Comparison of ENCODE assay signal across 27 cellular contexts in the genomic region with DNA sequence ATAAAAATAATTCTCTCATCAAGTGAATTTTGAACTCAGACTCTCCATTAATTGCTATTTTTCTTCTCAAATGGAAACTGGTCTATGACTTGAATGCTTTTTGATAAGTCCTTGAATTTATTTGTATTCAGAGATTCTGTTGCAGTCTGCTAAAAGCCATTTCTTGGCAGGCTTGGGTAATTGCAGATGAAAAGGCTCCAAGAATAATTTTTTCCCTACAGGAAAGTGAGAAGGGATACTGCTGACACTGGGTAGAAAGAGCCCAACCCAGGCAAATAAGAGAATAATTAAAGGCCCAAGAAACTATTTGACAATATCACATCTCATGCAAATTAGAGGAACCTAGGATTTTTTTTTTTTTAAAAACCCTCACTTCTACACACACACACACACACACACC.
"Had no signal": no experiment of that assay in that cellular context is flagged by ENCODE, and none has a peak within 500 bp of the region (broad histone marks: within the 10 kb centered on the region; RNA-seq: fewer than 3 reads in every experiment).

No MANE protein-coding gene starts in this region.

- H3K4me2 ChIP-seq: smooth muscle cell had no signal

- H3K27ac Mint-ChIP-seq: activated CD4-positive, alpha-beta T cell treated with anti-CD3 and anti-CD28 coated beads, Interleukin-2, amount 10 ng/mL, durations not matched to agents 7 days and 5 days; activated CD8-positive, alpha-beta memory T cell treated with anti-CD3 and anti-CD28 coated beads, Interleukin-2, amount 10 ng/mL, durations not matched to agents 7 days and 5 days; activated CD8-positive, alpha-beta T cell treated with anti-CD3 and anti-CD28 coated beads, Interleukin-2, amount 10 ng/mL, durations not matched to agents 7 days and 5 days; activated naive CD4-positive, alpha-beta T cell treated with anti-CD3 and anti-CD28 coated beads, Interleukin-2, amount 50 U/mL, for 72 hours; activated T-helper 2 cell treated with anti-CD3 and anti-CD28 coated beads, Interferon-gamma antibody, Interleukin-2, Interleukin-4, amounts not matched to agents 10 μg/mL and 5 μg/mL and 100 μg/mL, durations not matched to agents 14 hours and 24 hours and 36 hours; naive B cell; stimulated activated memory B cell treated with anti-CD40 and anti-IgM and Interleukin-4, amounts not matched to agents 10 μg/mL and 1 μg/mL and 100 μg/mL, for 72 hours; stimulated activated naive CD8-positive, alpha-beta T cell treated with anti-CD3 and anti-CD28 coated beads, Interleukin-15, amount 100 ng/mL, for 72 hours; WTC11 had no signal

- H3K27me3 Mint-ChIP-seq: activated CD4-positive, alpha-beta T cell treated with anti-CD3 and anti-CD28 coated beads, Interleukin-2, amount 10 ng/mL, durations not matched to agents 7 days and 5 days; activated CD8-positive, alpha-beta memory T cell treated with anti-CD3 and anti-CD28 coated beads, Interleukin-2, amount 10 ng/mL, durations not matched to agents 7 days and 5 days; stimulated activated memory B cell treated with anti-CD40 and anti-IgM and Interleukin-4, amounts not matched to agents 10 μg/mL and 1 μg/mL and 100 μg/mL, for 72 hours; stimulated activated naive CD8-positive, alpha-beta T cell treated with anti-CD3 and anti-CD28 coated beads, Interleukin-15, amount 100 ng/mL, for 72 hours had no signal

- H3K9me3 ChIP-seq: pancreas, psoas muscle, thyroid gland, upper lobe of left lung, vagina had no signal

- H3K4me3 Mint-ChIP-seq: activated CD4-positive, alpha-beta T cell treated with anti-CD3 and anti-CD28 coated beads, Interleukin-2, amount 10 ng/mL, durations not matched to agents 7 days and 5 days; activated CD8-positive, alpha-beta memory T cell treated with anti-CD3 and anti-CD28 coated beads, Interleukin-2, amount 10 ng/mL, durations not matched to agents 7 days and 5 days; activated CD8-positive, alpha-beta T cell treated with anti-CD3 and anti-CD28 coated beads, Interleukin-2, amount 10 ng/mL, durations not matched to agents 7 days and 5 days; naive B cell; stimulated activated memory B cell treated with anti-CD40 and anti-IgM and Interleukin-4, amounts not matched to agents 10 μg/mL and 1 μg/mL and 100 μg/mL, for 72 hours; stimulated activated naive CD8-positive, alpha-beta T cell treated with anti-CD3 and anti-CD28 coated beads, Interleukin-15, amount 100 ng/mL, for 72 hours; WTC11 had no signal

- H3K36me3 ChIP-seq: brain microvascular endothelial cell, left ventricle myocardium inferior, pancreas, right atrium auricular region, thyroid gland, upper lobe of left lung, vagina had no signal

- ATAC-seq: activated CD8-positive, alpha-beta memory T cell treated with anti-CD3 and anti-CD28 coated beads, Interleukin-2, amount 10 ng/mL, durations not matched to agents 7 days and 5 days; activated CD8-positive, alpha-beta T cell treated with anti-CD3 and anti-CD28 coated beads, Interleukin-2, amount 10 ng/mL, durations not matched to agents 7 days and 5 days; activated naive CD4-positive, alpha-beta T cell treated with anti-CD3 and anti-CD28 coated beads, Interleukin-2, amount 50 U/mL, for 72 hours; pancreas; psoas muscle; stimulated activated memory B cell treated with anti-CD40 and anti-IgM and Interleukin-4, amounts not matched to agents 10 μg/mL and 1 μg/mL and 100 μg/mL, for 72 hours; stimulated activated naive CD8-positive, alpha-beta T cell treated with anti-CD3 and anti-CD28 coated beads, Interleukin-15, amount 100 ng/mL, for 72 hours; WTC11 had no signal

- DNase-seq: activated CD4-positive, alpha-beta T cell treated with anti-CD3 and anti-CD28 coated beads for 1 hour; activated CD4-positive, alpha-beta T cell treated with anti-CD3 and anti-CD28 coated beads, Interleukin-2, amount 10 ng/mL, durations not matched to agents 7 days and 5 days; activated CD8-positive, alpha-beta memory T cell treated with anti-CD3 and anti-CD28 coated beads, Interleukin-2, amount 10 ng/mL, durations not matched to agents 7 days and 5 days; activated CD8-positive, alpha-beta T cell treated with anti-CD3 and anti-CD28 coated beads, Interleukin-2, amount 10 ng/mL, durations not matched to agents 7 days and 5 days; activated naive CD4-positive, alpha-beta T cell; activated T-cell treated with anti-CD3 and anti-CD28 coated beads, Interleukin-2, amount 50 U/mL, for 48 hours; brain microvascular endothelial cell; glutamatergic neuron; left ventricle myocardium inferior; naive B cell; pancreas; psoas muscle; stimulated activated CD4-positive, alpha-beta T cell treated with anti-CD3 and anti-CD28 coated beads, Interleukin-1b, Interleukin-23, amount 100 ng/mL, for 48 hours; stimulated activated CD4-positive, alpha-beta T cell treated with anti-CD3 and anti-CD28 coated beads, Interleukin-4, amount 100 ng/mL, for 4 hours; stimulated activated CD8-positive, alpha-beta memory T cell treated with anti-CD3 and anti-CD28 coated beads, Interleukin-4, amount 100 ng/mL, for 48 hours; stimulated activated naive CD8-positive, alpha-beta T cell treated with anti-CD3 and anti-CD28 coated beads, Interleukin-15, amount 100 ng/mL, for 72 hours; T-helper 2 cell; thyroid gland; upper lobe of left lung had no signal

- H3K4me3 ChIP-seq: left ventricle myocardium inferior, lung, pancreas, psoas muscle, right atrium auricular region, smooth muscle cell, thyroid gland, upper lobe of left lung, vagina had no signal

- H3K27me3 ChIP-seq: brain microvascular endothelial cell, pancreas, right atrium auricular region, thyroid gland, upper lobe of left lung, vagina had no signal

- H3K36me3 Mint-ChIP-seq: activated CD8-positive, alpha-beta memory T cell treated with anti-CD3 and anti-CD28 coated beads, Interleukin-2, amount 10 ng/mL, durations not matched to agents 7 days and 5 days; activated naive CD4-positive, alpha-beta T cell treated with anti-CD3 and anti-CD28 coated beads, Interleukin-2, amount 50 U/mL, for 72 hours; naive B cell; stimulated activated memory B cell treated with anti-CD40 and anti-IgM and Interleukin-4, amounts not matched to agents 10 μg/mL and 1 μg/mL and 100 μg/mL, for 72 hours had no signal

- H3K4me1 ChIP-seq: left ventricle myocardium inferior, pancreas, psoas muscle, right atrium auricular region, thyroid gland, upper lobe of left lung, vagina had no signal

- H3K4me1 Mint-ChIP-seq: activated CD4-positive, alpha-beta T cell treated with anti-CD3 and anti-CD28 coated beads, Interleukin-2, amount 10 ng/mL, durations not matched to agents 7 days and 5 days; activated CD8-positive, alpha-beta memory T cell treated with anti-CD3 and anti-CD28 coated beads, Interleukin-2, amount 10 ng/mL, durations not matched to agents 7 days and 5 days; naive B cell; stimulated activated memory B cell treated with anti-CD40 and anti-IgM and Interleukin-4, amounts not matched to agents 10 μg/mL and 1 μg/mL and 100 μg/mL, for 72 hours; stimulated activated naive CD8-positive, alpha-beta T cell treated with anti-CD3 and anti-CD28 coated beads, Interleukin-15, amount 100 ng/mL, for 72 hours; WTC11 had no signal

- H3K27ac ChIP-seq: brain microvascular endothelial cell, left ventricle myocardium inferior, pancreas, psoas muscle, right atrium auricular region, thyroid gland, upper lobe of left lung, vagina had no signal
